Comparison of ENCODE assay signal across 8 cellular contexts in genomic region chr20:56400001-56400640, GRCh38. TPM values are rescaled to one million over a fixed set of nuclear protein-coding genes. Genes with fewer than 3 reads are reported as not detected.
A peak's percentile ranks its signal among the peaks of the same experiment; 100 is the strongest.
DNase-seq lines count a peak whose midpoint lies in the region; ATAC-seq and TF ChIP-seq lines count a peak whose summit lies in the region.

No MANE protein-coding gene starts in this region.

- H3K36me3 ChIP-seq in vagina: peaks cover 0 to 87% of the 10 kb centered on the region in 2 donors

- H3K27ac Mint-ChIP-seq in activated CD4-positive, alpha-beta memory T cell treated with anti-CD3 and anti-CD28 coated beads for 36 hours: no peak overlapping the region
- H3K27ac Mint-ChIP-seq in nephron progenitor cell: no peak overlapping the region

- CTCF ChIA-PET in activated CD4-positive, alpha-beta memory T cell treated with anti-CD3 and anti-CD28 coated beads for 36 hours (lab: Charles Lee): interaction anchor here (0.6 to 2.0 kb wide), 4 partner anchors 12 to 28 kb away, joined by 3 to 6 read pairs (median 4); partner anchors contain the start of gene CASS4

- H3K27me3 Mint-ChIP-seq in activated CD4-positive, alpha-beta memory T cell treated with anti-CD3 and anti-CD28 coated beads for 36 hours: no peaks in the 10 kb centered on the region
- H3K27me3 Mint-ChIP-seq in nephron progenitor cell (ENCODE audit: low read depth, poor library complexity): no peaks in the 10 kb centered on the region

- TF ChIP-seq CTCF in nephron progenitor cell (IDR thresholded peaks at IDR 0.05): peak; percentile 82
- TF ChIP-seq CTCF in vagina (IDR thresholded peaks at IDR 0.05): peak in 2 of 3 experiments; percentile 55 to 56

- no peak overlapping the region for H3K4me3 ChIP-seq in vagina

- no peak overlapping the region for H3K27ac ChIP-seq in vagina

- no peaks in the 10 kb centered on the region for H3K9me3 Mint-ChIP-seq in activated CD4-positive, alpha-beta memory T cell treated with anti-CD3 and anti-CD28 coated beads for 36 hours
- H3K9me3 Mint-ChIP-seq in nephron progenitor cell: no peaks in the 10 kb centered on the region

- H3K27me3 ChIP-seq in vagina: no peaks in the 10 kb centered on the region

- no peak overlapping the region for H3K4me3 Mint-ChIP-seq in activated CD4-positive, alpha-beta memory T cell treated with anti-CD3 and anti-CD28 coated beads for 36 hours
- no peak overlapping the region for H3K4me3 Mint-ChIP-seq in nephron progenitor cell

- POLR2A ChIA-PET in activated CD4-positive, alpha-beta memory T cell treated with anti-CD3 and anti-CD28 coated beads for 36 hours (lab: Charles Lee): interaction anchor here (0.6 kb wide), 1 partner anchor 26 kb away, joined by 3 read pairs; no protein-coding TSS in a partner anchor

- intact Hi-C loops in activated CD4-positive, alpha-beta memory T cell treated with anti-CD3 and anti-CD28 coated beads for 36 hours (cut with micrococcal nuclease): loop anchor here (1.0 to 2.0 kb wide), 3 partner anchors 8 to 116 kb away; partner anchors contain the start of genes AURKA, CSTF1 and RTF2
- intact Hi-C loops in vagina (cut with DNase I): no loop called here

- ATAC-seq in HG02973 (IDR thresholded peaks at IDR 0.05; ENCODE audit: unreplicated experiment): peak; percentile 68

- peaks cover 25% of the 10 kb centered on the region for H3K4me1 Mint-ChIP-seq in activated CD4-positive, alpha-beta memory T cell treated with anti-CD3 and anti-CD28 coated beads for 36 hours (ENCODE audit: low read depth)
- H3K4me1 Mint-ChIP-seq in nephron progenitor cell: no peaks in the 10 kb centered on the region

- H3K9me3 ChIP-seq in vagina: no peaks in the 10 kb centered on the region

- peaks cover 68% of the 10 kb centered on the region for H3K36me3 Mint-ChIP-seq in activated CD4-positive, alpha-beta memory T cell treated with anti-CD3 and anti-CD28 coated beads for 36 hours
- peaks cover 90% of the 10 kb centered on the region for H3K36me3 Mint-ChIP-seq in nephron progenitor cell (ENCODE audit: low read depth)

- peaks cover 4% of the 10 kb centered on the region for H3K4me1 ChIP-seq in vagina

- TF ChIP-seq POLR2A in erythroblast (IDR thresholded peaks at IDR 0.05; ENCODE audit: low read length) (no peak), vagina (IDR thresholded peaks at IDR 0.05) (no peak)

- DNase-seq in NCI-H524 (lab: John Stamatoyannopoulos, UW) (peak; percentile 15 to 28), NCI-H524 treated with DMSO at 0.1 percent for 48 hours (lab: John Stamatoyannopoulos, UW) (no peak), NCI-H510A (lab: John Stamatoyannopoulos, UW) (peak; percentile 5), erythroblast (lab: John Stamatoyannopoulos, UW) (peak; percentile 77 to 85), nephron progenitor cell (peak; percentile 54), vagina (ENCODE audit: extremely low spot score in 2 of 2) (no peak)
- peak; percentile 68 for DNase-seq in activated CD4-positive, alpha-beta memory T cell treated with anti-CD3 and anti-CD28 coated beads for 36 hours

RNA-seq across cellular contexts. Expression of gene CSTF1, which starts 7.7 kb away (rescaled TPM):
- 10 to 100 TPM; 53.9 to 56.6 TPM for total RNA-seq in activated CD4-positive, alpha-beta memory T cell treated with anti-CD3 and anti-CD28 coated beads for 36 hours
- 27.0 TPM for total RNA-seq in vagina

RNA-seq across cellular contexts. Expression of gene AURKA, which starts 8.1 kb away (rescaled TPM):
- 100 to 1,000 TPM in 1 of 2 experiments, 10 to 100 TPM in 1; 99.7 to 101 TPM for total RNA-seq in activated CD4-positive, alpha-beta memory T cell treated with anti-CD3 and anti-CD28 coated beads for 36 hours
- 2.2 TPM for total RNA-seq in vagina

RNA-seq across cellular contexts. Expression of gene CASS4, which starts 11.9 kb away (rescaled TPM):
- total RNA-seq in activated CD4-positive, alpha-beta memory T cell treated with anti-CD3 and anti-CD28 coated beads for 36 hours: 1 to 10 TPM; 7.8 to 8.6 TPM
- 0.74 TPM for total RNA-seq in vagina

RNA-seq across cellular contexts. Expression of gene FAM210B, which starts 41.3 kb away (rescaled TPM):
- 1 to 10 TPM; 5.5 to 5.9 TPM for total RNA-seq in activated CD4-positive, alpha-beta memory T cell treated with anti-CD3 and anti-CD28 coated beads for 36 hours
- total RNA-seq in vagina: 46.4 TPM

Comparison
In these comparisons a context has a peak if more than half of its experiments do, and no peak if none do; other contexts are left out.
1. DNase-seq: peak in NCI-H524 (2 of 2), NCI-H510A (single experiment), activated CD4-positive, alpha-beta memory T cell treated with anti-CD3 and anti-CD28 coated beads for 36 hours (single experiment), erythroblast (2 of 2) and nephron progenitor cell (single experiment); none in NCI-H524 treated with DMSO at 0.1 percent for 48 hours (single experiment) and vagina (0 of 2).
2. RNA of gene AURKA, which starts 8.1 kb away (total RNA-seq): 99.7 to 101 TPM in activated CD4-positive, alpha-beta memory T cell treated with anti-CD3 and anti-CD28 coated beads for 36 hours; 2.2 TPM in vagina (single experiment); every median in the first group is over 10 times any median in the second.